8 cellular contexts compared by ENCODE assay signal in genomic region chr5:144467795-144468194, GRCh38.
A peak's percentile ranks its signal among the peaks of the same experiment; 100 is the strongest.
DNase-seq lines count a peak whose midpoint lies in the region; ATAC-seq and TF ChIP-seq lines count a peak whose summit lies in the region.

No MANE protein-coding gene starts in this region.

- peak; percentile 65 for TF ChIP-seq CTCF in AG09309 (IDR thresholded peaks at IDR 0.05; ENCODE audit: control insufficient read depth, insufficient read depth, low read depth, low read length, missing control alignments)

- H3K4me3 ChIP-seq in AG09309 (ENCODE audit: control insufficient read depth, low read depth, low read length), result no peak overlapping the region

- peak; percentile 34 to 53 for ATAC-seq in left cardiac atrium
- ATAC-seq in HG03135 (IDR thresholded peaks at IDR 0.05; ENCODE audit: unreplicated experiment), result no peak

- intact Hi-C loops in left cardiac atrium (cut with DNase I), result no loop called here

- DNase-seq in AG09309 (ENCODE audit: low read depth) (no peak), HPDE6-E6E7 (ENCODE audit: extremely low spot score) (peak; percentile 36), SHP77 treated with DMSO at 0.1 percent for 48 hours (lab: John Stamatoyannopoulos, UW) (peak; percentile 55), left cardiac atrium (no peak), DMS114 treated with DMSO at 0.1 percent for 48 hours (lab: John Stamatoyannopoulos, UW; ENCODE audit: unreplicated experiment) (no peak)
- DNase-seq in activated CD4-positive, alpha-beta T cell treated with anti-CD3 and anti-CD28 coated beads for 48 hours, result no peak
- no peak for DNase-seq in activated CD8-positive, alpha-beta memory T cell treated with anti-CD3 and anti-CD28 coated beads, Interleukin-2, amount 50 U/mL, for 48 hours

Comparison
In these comparisons a context has a peak if more than half of its experiments do, and no peak if none do; other contexts are left out.
1. DNase-seq: peak in HPDE6-E6E7 (single experiment) and SHP77 treated with DMSO at 0.1 percent for 48 hours (single experiment); none in AG09309 (single experiment), left cardiac atrium (single experiment), activated CD4-positive, alpha-beta T cell treated with anti-CD3 and anti-CD28 coated beads for 48 hours (single experiment), activated CD8-positive, alpha-beta memory T cell treated with anti-CD3 and anti-CD28 coated beads, Interleukin-2, amount 50 U/mL, for 48 hours (single experiment) and DMS114 treated with DMSO at 0.1 percent for 48 hours (single experiment).